ENCODE assay signal across 1 cellular context in genomic region chr5:141849371-141850182, GRCh38.
TF ChIP-seq lines count a peak whose summit lies in the region.

No MANE protein-coding gene starts in this region.

TF ChIP-seq in HEK293, 187 proteins besides CTCF, POLR2A, EP300 and RAD21 (continued from another document):
- TF ChIP-seq ZNF639 (tag by site-specific recombination; IDR thresholded peaks at IDR 0.05) (0 out of 2 replicates have a peak, but pooled peaks have one; percentile 45), PATZ1 (tag by site-specific recombination; IDR thresholded peaks at IDR 0.05) (peak; percentile 79), KLF9 (tag by site-specific recombination; IDR thresholded peaks at IDR 0.05; ENCODE audit: low read depth) (peak; percentile 93), ZNF404 (tag by site-specific recombination; IDR thresholded peaks at IDR 0.05) (no peak), ZNF488 (tag by site-specific recombination; IDR thresholded peaks at IDR 0.05) (no peak), ZNF366 (tag by site-specific recombination; conservative IDR thresholded peaks at IDR 0.05) (peak; percentile 77), KLF7 (tag by site-specific recombination; IDR thresholded peaks at IDR 0.05; ENCODE audit: borderline replicate concordance) (peak; percentile 66; the same call in 1 of the 2 replicates)
- TF ChIP-seq, protein P1, sequence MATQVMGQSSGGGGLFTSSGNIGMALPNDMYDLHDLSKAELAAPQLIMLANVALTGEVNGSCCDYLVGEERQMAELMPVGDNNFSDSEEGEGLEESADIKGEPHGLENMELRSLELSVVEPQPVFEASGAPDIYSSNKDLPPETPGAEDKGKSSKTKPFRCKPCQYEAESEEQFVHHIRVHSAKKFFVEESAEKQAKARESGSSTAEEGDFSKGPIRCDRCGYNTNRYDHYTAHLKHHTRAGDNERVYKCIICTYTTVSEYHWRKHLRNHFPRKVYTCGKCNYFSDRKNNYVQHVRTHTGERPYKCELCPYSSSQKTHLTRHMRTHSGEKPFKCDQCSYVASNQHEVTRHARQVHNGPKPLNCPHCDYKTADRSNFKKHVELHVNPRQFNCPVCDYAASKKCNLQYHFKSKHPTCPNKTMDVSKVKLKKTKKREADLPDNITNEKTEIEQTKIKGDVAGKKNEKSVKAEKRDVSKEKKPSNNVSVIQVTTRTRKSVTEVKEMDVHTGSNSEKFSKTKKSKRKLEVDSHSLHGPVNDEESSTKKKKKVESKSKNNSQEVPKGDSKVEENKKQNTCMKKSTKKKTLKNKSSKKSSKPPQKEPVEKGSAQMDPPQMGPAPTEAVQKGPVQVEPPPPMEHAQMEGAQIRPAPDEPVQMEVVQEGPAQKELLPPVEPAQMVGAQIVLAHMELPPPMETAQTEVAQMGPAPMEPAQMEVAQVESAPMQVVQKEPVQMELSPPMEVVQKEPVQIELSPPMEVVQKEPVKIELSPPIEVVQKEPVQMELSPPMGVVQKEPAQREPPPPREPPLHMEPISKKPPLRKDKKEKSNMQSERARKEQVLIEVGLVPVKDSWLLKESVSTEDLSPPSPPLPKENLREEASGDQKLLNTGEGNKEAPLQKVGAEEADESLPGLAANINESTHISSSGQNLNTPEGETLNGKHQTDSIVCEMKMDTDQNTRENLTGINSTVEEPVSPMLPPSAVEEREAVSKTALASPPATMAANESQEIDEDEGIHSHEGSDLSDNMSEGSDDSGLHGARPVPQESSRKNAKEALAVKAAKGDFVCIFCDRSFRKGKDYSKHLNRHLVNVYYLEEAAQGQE (tag by site-specific recombination; IDR thresholded peaks at IDR 0.05): peak; percentile 24; the same call in 1 of the 2 replicates
